Comparison of ENCODE assay signal across 15 cellular contexts in genomic region chr1:162327791-162328165, GRCh38. TPM values are rescaled to one million over a fixed set of nuclear protein-coding genes. Genes with fewer than 3 reads are reported as not detected.
DNase-seq lines count a peak whose midpoint lies in the region; ATAC-seq and TF ChIP-seq lines count a peak whose summit lies in the region.
"Had no signal": no experiment of that assay in that cellular context is flagged by ENCODE, and none has a peak within 500 bp of the region (broad histone marks: within the 10 kb centered on the region; RNA-seq: fewer than 3 reads in every experiment).

No MANE protein-coding gene starts in this region.

- peak overlapping the region; percentile 50; the same call in 1 of the 2 replicates for H3K27ac ChIP-seq in GM23248
- H3K27ac ChIP-seq in subcutaneous abdominal adipose tissue (ENCODE audit: low read depth, low read length) = peak overlapping the region; percentile 3
- H3K27ac ChIP-seq in aorta (ENCODE audit: low read depth in 1 of 2, low read length in 2 of 2) = no peak overlapping the region
- H3K27ac ChIP-seq: SJCRH30 had no signal

- H3K4me3 ChIP-seq in GM23248 (no peak overlapping the region), epithelial cell of esophagus (ENCODE audit: low read length) (no peak overlapping the region), subcutaneous abdominal adipose tissue (ENCODE audit: low read depth in 1 of 5, low read length in 5 of 5) (no peak overlapping the region), aorta (ENCODE audit: low read length in 2 of 2) (no peak overlapping the region)
- H3K4me3 ChIP-seq: SJCRH30 had no signal

- H3K9me3 ChIP-seq in GM23248 (ENCODE audit: low read depth) = no peaks in the 10 kb centered on the region
- H3K9me3 ChIP-seq in subcutaneous abdominal adipose tissue (ENCODE audit: control insufficient read depth in 5 of 5, low read length in 5 of 5) = no peaks in the 10 kb centered on the region
- H3K9me3 ChIP-seq in aorta (ENCODE audit: control insufficient read depth, low read length) = no peaks in the 10 kb centered on the region
- H3K9me3 ChIP-seq: SJCRH30 had no signal

- 89 to 100% methylated on average over 1 of the region's 1 CpG for WGBS in GM23248 (ENCODE audit: low coverage in 1 of 2, low lambda C conversion rate in 2 of 2, missing lambda C conversion rate in 2 of 2), 2 experiments
- 94 to 100% methylated on average over 1 of the region's 1 CpG for WGBS in aorta, 2 donors

- no peaks in the 10 kb centered on the region for H3K79me2 ChIP-seq in GM23248 (ENCODE audit: insufficient read depth)

- ATAC-seq in GM19023 (IDR thresholded peaks at IDR 0.05; ENCODE audit: unreplicated experiment) = no peak
- ATAC-seq in aorta (ENCODE audit: low FRiP score) = no peak

- H3K9ac ChIP-seq in GM23248 = no peak overlapping the region
- no peak overlapping the region for H3K9ac ChIP-seq in subcutaneous abdominal adipose tissue (ENCODE audit: low read length in 5 of 5)

- no peaks in the 10 kb centered on the region for H3K9me2 ChIP-seq in GM23248 (ENCODE audit: insufficient read depth)

- H3K4me1 ChIP-seq in GM23248 (ENCODE audit: insufficient read depth) = peaks cover 8% of the 10 kb centered on the region; the same call in 1 of the 2 replicates
- peaks cover 0 to 6% (median 5%) of the 10 kb centered on the region in 5 donors for H3K4me1 ChIP-seq in subcutaneous abdominal adipose tissue (ENCODE audit: control insufficient read depth in 5 of 5, insufficient read depth in 5 of 5, low read length in 5 of 5)
- peaks cover 0 to 2% of the 10 kb centered on the region in 2 donors for H3K4me1 ChIP-seq in aorta (ENCODE audit: control insufficient read depth in 1 of 2, insufficient read depth in 2 of 2, low read length in 2 of 2)

- DNase-seq in GM23248 = no peak
- peak; percentile 45 for DNase-seq in NOMO-1 treated with dmso at 0.1 percent for 144 hours (lab: John Stamatoyannopoulos, UW; ENCODE audit: unreplicated experiment)
- peak; percentile 13 for DNase-seq in epithelial cell of esophagus (ENCODE audit: low read depth)
- no peak for DNase-seq in NCI-H345 (lab: John Stamatoyannopoulos, UW)
- DNase-seq in aorta = no peak
- DNase-seq: CD8-positive, alpha-beta memory T cell; GOT3; RPMI8226 had no signal

- H3K36me3 ChIP-seq in GM23248 (ENCODE audit: low read depth) (no peaks in the 10 kb centered on the region), subcutaneous abdominal adipose tissue (ENCODE audit: control insufficient read depth in 5 of 5, insufficient read depth in 5 of 5, low read length in 5 of 5) (no peaks in the 10 kb centered on the region), aorta (ENCODE audit: control insufficient read depth in 1 of 2, insufficient read depth in 2 of 2, low read length in 1 of 2) (no peaks in the 10 kb centered on the region)
- H3K36me3 ChIP-seq: SJCRH30 had no signal

- in situ Hi-C loops in GM23248 (cut with MboI) = no loop called here

- H3F3A ChIP-seq in GM23248 (ENCODE audit: insufficient read depth) = peaks cover 13% of the 10 kb centered on the region; the same call in 1 of the 2 replicates

- H3K27me3 ChIP-seq in GM23248 (replicated peaks; ENCODE audit: insufficient read depth) (no peaks in the 10 kb centered on the region; the same call in none of the 2 replicates), subcutaneous abdominal adipose tissue (ENCODE audit: control insufficient read depth in 5 of 5, insufficient read depth in 4 of 5, low read length in 5 of 5) (no peaks in the 10 kb centered on the region), aorta (ENCODE audit: control insufficient read depth in 1 of 2, insufficient read depth in 2 of 2, low read length in 1 of 2) (no peaks in the 10 kb centered on the region)
- H3K27me3 ChIP-seq: SJCRH30 had no signal

- H2AFZ ChIP-seq in GM23248 = no peak overlapping the region

- intact Hi-C loops in aorta (cut with DNase I) = no loop called here

- no peak for TF ChIP-seq CTCF in epithelial cell of esophagus (IDR thresholded peaks at IDR 0.05; ENCODE audit: insufficient read depth, low read depth, low read length, missing control alignments)

- no peak overlapping the region for H3K4me2 ChIP-seq in GM23248 (ENCODE audit: unreplicated experiment)

- no peaks in the 10 kb centered on the region for H4K20me1 ChIP-seq in GM23248 (ENCODE audit: insufficient read depth)

RNA-seq across cellular contexts. Expression of gene SPATA46, which starts 48.9 kb away (rescaled TPM):
- total RNA-seq in GM23248 (2014; rRNA removed; shearing (Covaris generic)) = not detected in 2 replicates
- polyA plus RNA-seq in GM23248 (2016; fragmentation: Nextera tagmentation; extraction: Ambion mirVana) (not detected in 2 replicates), aorta (not detected)
- not detected for total RNA-seq in aorta
- total RNA-seq: CD8-positive, alpha-beta memory T cell; G401; OCI-LY7; SJCRH30 had no signal
- polyA plus RNA-seq: AG04450; BJ; CD8-positive, alpha-beta memory T cell had no signal

RNA-seq across cellular contexts. Expression of gene C1orf226, which starts 53.8 kb away (rescaled TPM):
- total RNA-seq in GM23248 (2014; rRNA removed; shearing (Covaris generic)) = under 0.01 and 0.13 TPM in 2 replicates
- 0.04 and 0.08 TPM in 2 replicates for polyA plus RNA-seq in GM23248 (2016; fragmentation: Nextera tagmentation; extraction: Ambion mirVana)
- total RNA-seq in aorta = 1 to 10 TPM; 4.4 to 5.5 TPM
- 1 to 10 TPM; 1.5 to 5.6 TPM for polyA plus RNA-seq in aorta
- total RNA-seq: OCI-LY7 had no signal
- polyA plus RNA-seq: CD8-positive, alpha-beta memory T cell had no signal

Comparison
In these comparisons a context has a peak if more than half of its experiments do, and no peak if none do; other contexts are left out.
1. DNase-seq: peak in NOMO-1 treated with dmso at 0.1 percent for 144 hours (single experiment) and epithelial cell of esophagus (single experiment); none in GM23248 (single experiment), NCI-H345 (single experiment) and aorta (0 of 2).
2. H3K27ac ChIP-seq: peak in GM23248 (single experiment) and subcutaneous abdominal adipose tissue (single experiment); none in aorta (0 of 2).